Comparison of ENCODE assay signal across 15 cellular contexts in the genomic region with DNA sequence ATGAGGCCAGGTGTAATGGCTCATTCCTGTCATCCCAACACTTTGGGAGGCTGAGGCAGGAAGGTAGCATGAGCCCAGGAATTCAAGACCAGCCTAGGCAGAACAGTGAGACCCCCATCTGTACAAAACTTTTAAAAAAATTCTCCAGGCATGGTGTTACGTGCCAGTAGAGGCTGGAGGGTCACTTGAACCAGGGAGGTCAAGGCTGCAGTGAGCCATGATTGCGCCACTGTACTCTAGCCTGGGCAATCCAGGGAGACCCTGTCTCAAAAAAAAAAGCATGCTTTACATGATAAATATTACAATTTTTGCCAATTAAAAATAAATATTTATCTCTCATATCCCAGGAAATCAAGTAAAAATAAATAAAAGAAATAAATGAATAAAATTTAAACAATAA.
"Had no signal": no experiment of that assay in that cellular context is flagged by ENCODE, and none has a peak within 500 bp of the region (broad histone marks: within the 10 kb centered on the region; RNA-seq: fewer than 3 reads in every experiment).

No MANE protein-coding gene starts in this region.

- H3K9me3 ChIP-seq: stomach, suprapubic skin, testis, thoracic aorta, thyroid gland, tibial artery, tibial nerve, transverse colon, upper lobe of left lung, upper lobe of right lung, uterus, vagina had no signal

- H3K4me1 ChIP-seq: suprapubic skin, testis, thyroid gland, upper lobe of right lung, uterus, vagina had no signal

- ATAC-seq: stimulated activated memory B cell treated with anti-CD40 and anti-IgM and Interleukin-4, amounts not matched to agents 10 μg/mL and 1 μg/mL and 100 μg/mL, for 72 hours had no signal

- H3K4me3 ChIP-seq: stomach, suprapubic skin, testis, thoracic aorta, thyroid gland, tibial artery, tibial nerve, transverse colon, upper lobe of left lung, upper lobe of right lung, uterus, vagina had no signal

- H3K27ac ChIP-seq: stomach, suprapubic skin, testis, thoracic aorta, thyroid gland, tibial artery, transverse colon, upper lobe of left lung, upper lobe of right lung, uterus, vagina had no signal

- DNase-seq: stimulated activated naive B cell treated with anti-CD40 and anti-IgM and Interleukin-4, amounts not matched to agents 10 μg/mL and 1 μg/mL and 100 μg/mL, for 72 hours; tibial artery; upper lobe of right lung had no signal

- H3K27me3 ChIP-seq: stomach, suprapubic skin, testis, thyroid gland, tibial artery, tibial nerve, transverse colon, upper lobe of left lung, upper lobe of right lung, uterus, vagina had no signal

- FAIRE-seq: urothelium cell line had no signal

- H3K36me3 ChIP-seq: stomach, suprapubic skin, thoracic aorta, thyroid gland, tibial artery, transverse colon, upper lobe of left lung, upper lobe of right lung, uterus, vagina had no signal
